Comparison of ENCODE assay signal across 23 cellular contexts in the genomic region with DNA sequence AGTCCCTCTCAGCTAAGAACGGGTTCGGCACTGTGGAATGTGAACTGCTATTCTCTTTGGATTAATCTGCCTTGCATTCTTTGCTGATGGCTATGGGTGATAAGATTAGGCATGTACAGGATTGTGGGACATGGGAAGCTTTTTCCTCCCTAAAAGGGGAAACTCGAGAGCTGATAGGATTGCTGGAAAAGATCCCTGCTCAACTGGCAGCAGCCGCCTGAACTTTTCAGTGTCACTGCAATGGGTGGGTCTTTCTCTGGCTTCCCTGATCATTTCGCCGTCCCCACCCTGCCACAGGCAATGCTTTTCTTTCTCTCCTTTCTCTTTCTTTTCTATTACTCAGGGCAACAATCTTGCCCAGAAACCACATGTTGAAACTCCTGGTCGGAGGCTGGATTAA. TPM values are rescaled to one million over a fixed set of nuclear protein-coding genes. Genes with fewer than 3 reads are reported as not detected.
"Had no signal": no experiment of that assay in that cellular context is flagged by ENCODE, and none has a peak within 500 bp of the region (broad histone marks: within the 10 kb centered on the region; RNA-seq: fewer than 3 reads in every experiment).

No MANE protein-coding gene starts in this region.

- H3K27me3 ChIP-seq: sigmoid colon, spleen had no signal

- H3K4me1 ChIP-seq: sigmoid colon, spleen had no signal

- H3K4me3 ChIP-seq: dorsolateral prefrontal cortex, sigmoid colon, spleen had no signal

- H3K36me3 ChIP-seq: sigmoid colon, spleen, WERI-Rb-1 had no signal

- H3K27ac ChIP-seq: dorsolateral prefrontal cortex, sigmoid colon, spleen, WERI-Rb-1 had no signal

- H3K9me3 ChIP-seq: sigmoid colon, spleen had no signal

- DNase-seq: activated CD4-positive, alpha-beta T cell treated with anti-CD3 and anti-CD28 coated beads for 1 hour; activated CD4-positive, alpha-beta T cell treated with anti-CD3 and anti-CD28 coated beads, Interleukin-2, amount 50 U/mL, for 4 hours; activated gamma-delta T cell treated with Interleukin-2 at 50 U/mL for 16 hours; activated T-cell treated with anti-CD3 and anti-CD28 coated beads for 4 hours; amygdala; dorsolateral prefrontal cortex; kidney glomerular epithelial cell; nucleus accumbens; sigmoid colon; spleen; stimulated activated CD4-positive, alpha-beta T cell treated with anti-CD3 and anti-CD28 coated beads, Interleukin-4, amount 100 ng/mL, for 4 hours; SW 1271; T-helper 2 cell; WERI-Rb-1 had no signal

- ATAC-seq: stimulated activated memory B cell treated with anti-CD40 and anti-IgM and Interleukin-4, amounts not matched to agents 10 μg/mL and 1 μg/mL and 100 μg/mL, for 72 hours had no signal

RNA-seq across cellular contexts. Expression of a gene that starts 20.5 kb away (rescaled TPM):
- total RNA-seq: activated T-helper 1 cell treated with anti-CD3 and anti-CD28 coated beads, Interleukin-12 subunit alpha, Interleukin-12 subunit beta, Interleukin-2, Interleukin-4 antibody, amounts not matched to agents 30 ng/mL and 10 ng/mL and 1 ng/mL, durations not matched to agents 14 hours and 24 hours and 36 hours; cardiac septum; epithelial cell of proximal tubule; frontal cortex; lower leg skin; mesenteric fat pad; renal cortical epithelial cell; sigmoid colon; spleen; urinary bladder had no signal
- polyA plus RNA-seq: sigmoid colon, urinary bladder had no signal

RNA-seq across cellular contexts. Expression of a gene that starts 34.5 kb away (rescaled TPM):
- total RNA-seq: activated T-helper 1 cell treated with anti-CD3 and anti-CD28 coated beads, Interleukin-12 subunit alpha, Interleukin-12 subunit beta, Interleukin-2, Interleukin-4 antibody, amounts not matched to agents 30 ng/mL and 10 ng/mL and 1 ng/mL, durations not matched to agents 14 hours and 24 hours and 36 hours; cardiac septum; epithelial cell of proximal tubule; frontal cortex; lower leg skin; mesenteric fat pad; renal cortical epithelial cell; sigmoid colon; urinary bladder had no signal
- polyA plus RNA-seq: sigmoid colon, urinary bladder had no signal
